14 cellular contexts compared by ENCODE assay signal in the genomic region with DNA sequence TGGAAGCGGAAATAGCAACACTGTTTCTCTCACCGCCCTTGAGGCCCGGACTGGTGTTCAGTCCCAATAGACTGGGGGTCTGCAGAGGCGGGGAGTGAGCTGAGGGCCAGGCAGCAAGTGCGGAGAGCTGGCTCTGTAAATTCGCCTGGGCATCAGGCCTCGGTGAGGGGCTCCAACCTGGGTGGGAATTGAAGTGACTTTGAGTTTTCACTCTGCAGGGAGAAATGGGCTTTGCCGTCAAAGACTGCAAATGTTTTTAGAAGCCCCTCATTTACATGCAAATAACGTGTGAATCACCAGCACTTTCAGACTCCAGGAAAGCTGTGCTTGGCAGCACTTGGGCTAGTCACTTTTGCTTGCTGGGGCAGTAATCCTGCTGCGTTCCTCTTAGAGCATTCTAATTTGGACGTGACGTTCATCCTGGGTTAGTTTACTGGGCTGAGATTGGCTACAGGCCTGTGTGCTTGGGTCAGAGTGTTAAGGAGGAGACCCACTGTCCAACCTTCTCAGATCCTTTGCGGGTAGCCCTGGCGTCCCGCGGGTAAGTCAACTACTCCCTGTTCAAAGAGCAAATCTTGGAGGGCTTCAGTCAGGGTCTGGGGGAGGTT.
DNase-seq lines count a peak whose midpoint lies in the region; ATAC-seq and TF ChIP-seq lines count a peak whose summit lies in the region.
"Had no signal": no experiment of that assay in that cellular context is flagged by ENCODE, and none has a peak within 500 bp of the region (broad histone marks: within the 10 kb centered on the region; RNA-seq: fewer than 3 reads in every experiment).

No MANE protein-coding gene starts in this region.

- no peaks in the 10 kb centered on the region for H3K9me3 Mint-ChIP-seq in activated T-helper 1 cell treated with anti-CD3 and anti-CD28 coated beads, Interleukin-12 subunit alpha, Interleukin-12 subunit beta, Interleukin-2, Interleukin-4 antibody, amounts not matched to agents 30 ng/mL and 10 ng/mL and 1 ng/mL, durations not matched to agents 14 hours and 24 hours and 36 hours
- no peaks in the 10 kb centered on the region for H3K9me3 Mint-ChIP-seq in osteocyte (ENCODE audit: unreplicated experiment)
- H3K9me3 Mint-ChIP-seq: activated CD4-positive, alpha-beta T cell treated with anti-CD3 and anti-CD28 coated beads, Interleukin-2, amount 10 ng/mL, durations not matched to agents 7 days and 5 days had no signal

- peaks cover 49% of the 10 kb centered on the region for H3K4me1 Mint-ChIP-seq in activated T-helper 1 cell treated with anti-CD3 and anti-CD28 coated beads, Interleukin-12 subunit alpha, Interleukin-12 subunit beta, Interleukin-2, Interleukin-4 antibody, amounts not matched to agents 30 ng/mL and 10 ng/mL and 1 ng/mL, durations not matched to agents 14 hours and 24 hours and 36 hours (ENCODE audit: low read depth)
- H3K4me1 Mint-ChIP-seq in osteocyte (ENCODE audit: unreplicated experiment): peaks cover 61% of the 10 kb centered on the region

- DNase-seq in Daoy (ENCODE audit: low read depth) (peak; percentile 81), fibroblast of the aortic adventitia (ENCODE audit: low read depth) (peak; percentile 86), osteocyte (ENCODE audit: extremely low spot score, unreplicated experiment) (no peak), DMS 273 treated with DMSO at 0.1 percent for 48 hours (lab: John Stamatoyannopoulos, UW) (no peak), G401 (ENCODE audit: low spot score) (no peak)
- no peak for DNase-seq in activated T-helper 1 cell treated with anti-CD3 and anti-CD28 coated beads, Interleukin-12 subunit alpha, Interleukin-12 subunit beta, Interleukin-2, Interleukin-4 antibody, amounts not matched to agents 30 ng/mL and 10 ng/mL and 1 ng/mL, durations not matched to agents 14 hours and 24 hours and 36 hours (ENCODE audit: low spot score)
- DNase-seq: activated CD4-positive, alpha-beta T cell treated with anti-CD3 and anti-CD28 coated beads, Interleukin-2, amount 10 ng/mL, durations not matched to agents 7 days and 5 days; BE2C; GF-D8; NCI-H1417 treated with DMSO at 0.1 percent for 48 hours; NCI-H748 treated with DMSO at 0.1 percent for 48 hours; stimulated activated CD4-positive, alpha-beta T cell treated with anti-CD3 and anti-CD28 coated beads, Interleukin-12 subunit alpha, Interleukin-12 subunit beta, amount 100 ng/mL, for 4 hours had no signal

- peak overlapping the region; percentile 40 for H3K27ac Mint-ChIP-seq in activated T-helper 1 cell treated with anti-CD3 and anti-CD28 coated beads, Interleukin-12 subunit alpha, Interleukin-12 subunit beta, Interleukin-2, Interleukin-4 antibody, amounts not matched to agents 30 ng/mL and 10 ng/mL and 1 ng/mL, durations not matched to agents 14 hours and 24 hours and 36 hours
- H3K27ac Mint-ChIP-seq in osteocyte (ENCODE audit: unreplicated experiment): peak overlapping the region; percentile 87
- H3K27ac Mint-ChIP-seq: activated CD4-positive, alpha-beta T cell treated with anti-CD3 and anti-CD28 coated beads, Interleukin-2, amount 10 ng/mL, durations not matched to agents 7 days and 5 days had no signal

- ATAC-seq in HG03521 (IDR thresholded peaks at IDR 0.05; ENCODE audit: unreplicated experiment) (no peak), GM18519 (IDR thresholded peaks at IDR 0.05; ENCODE audit: low FRiP score, unreplicated experiment) (no peak)

- in situ Hi-C loops in G401 (cut with HindIII; ENCODE audit: low sequenced_read_pairs): no loop called here

- H3K4me3 Mint-ChIP-seq in activated T-helper 1 cell treated with anti-CD3 and anti-CD28 coated beads, Interleukin-12 subunit alpha, Interleukin-12 subunit beta, Interleukin-2, Interleukin-4 antibody, amounts not matched to agents 30 ng/mL and 10 ng/mL and 1 ng/mL, durations not matched to agents 14 hours and 24 hours and 36 hours: no peak overlapping the region
- H3K4me3 Mint-ChIP-seq in osteocyte (ENCODE audit: unreplicated experiment): peak overlapping the region; percentile 22
- H3K4me3 Mint-ChIP-seq: activated CD4-positive, alpha-beta T cell treated with anti-CD3 and anti-CD28 coated beads, Interleukin-2, amount 10 ng/mL, durations not matched to agents 7 days and 5 days had no signal

- no peak overlapping the region for H3K4me3 ChIP-seq in fibroblast of the aortic adventitia (ENCODE audit: low read depth, low read length)

- peaks cover 49% of the 10 kb centered on the region for H3K36me3 Mint-ChIP-seq in activated T-helper 1 cell treated with anti-CD3 and anti-CD28 coated beads, Interleukin-12 subunit alpha, Interleukin-12 subunit beta, Interleukin-2, Interleukin-4 antibody, amounts not matched to agents 30 ng/mL and 10 ng/mL and 1 ng/mL, durations not matched to agents 14 hours and 24 hours and 36 hours (ENCODE audit: low read depth)
- peaks cover 26% of the 10 kb centered on the region for H3K36me3 Mint-ChIP-seq in osteocyte (ENCODE audit: unreplicated experiment)

- no peaks in the 10 kb centered on the region for H3K27me3 Mint-ChIP-seq in activated T-helper 1 cell treated with anti-CD3 and anti-CD28 coated beads, Interleukin-12 subunit alpha, Interleukin-12 subunit beta, Interleukin-2, Interleukin-4 antibody, amounts not matched to agents 30 ng/mL and 10 ng/mL and 1 ng/mL, durations not matched to agents 14 hours and 24 hours and 36 hours (ENCODE audit: insufficient read depth)
- no peaks in the 10 kb centered on the region for H3K27me3 Mint-ChIP-seq in osteocyte (ENCODE audit: unreplicated experiment)
- H3K27me3 Mint-ChIP-seq: activated CD4-positive, alpha-beta T cell treated with anti-CD3 and anti-CD28 coated beads, Interleukin-2, amount 10 ng/mL, durations not matched to agents 7 days and 5 days had no signal

- intact Hi-C loops in activated T-helper 1 cell treated with anti-CD3 and anti-CD28 coated beads, Interleukin-12 subunit alpha, Interleukin-12 subunit beta, Interleukin-2, Interleukin-4 antibody, amounts not matched to agents 30 ng/mL and 10 ng/mL and 1 ng/mL, durations not matched to agents 14 hours and 24 hours and 36 hours (cut with micrococcal nuclease): no loop called here

- TF ChIP-seq CTCF in fibroblast of the aortic adventitia (IDR thresholded peaks at IDR 0.05; ENCODE audit: insufficient read depth, low read length) (no peak), osteocyte (IDR thresholded peaks at IDR 0.05) (no peak)

Comparison
In these comparisons a context has a peak if more than half of its experiments do, and no peak if none do; other contexts are left out.
1. DNase-seq: peak in Daoy (single experiment) and fibroblast of the aortic adventitia (single experiment); none in activated T-helper 1 cell treated with anti-CD3 and anti-CD28 coated beads, Interleukin-12 subunit alpha, Interleukin-12 subunit beta, Interleukin-2, Interleukin-4 antibody, amounts not matched to agents 30 ng/mL and 10 ng/mL and 1 ng/mL, durations not matched to agents 14 hours and 24 hours and 36 hours (single experiment), osteocyte (single experiment), DMS 273 treated with DMSO at 0.1 percent for 48 hours (single experiment) and G401 (single experiment).